Comparison of ENCODE assay signal across 27 cellular contexts in the genomic region with DNA sequence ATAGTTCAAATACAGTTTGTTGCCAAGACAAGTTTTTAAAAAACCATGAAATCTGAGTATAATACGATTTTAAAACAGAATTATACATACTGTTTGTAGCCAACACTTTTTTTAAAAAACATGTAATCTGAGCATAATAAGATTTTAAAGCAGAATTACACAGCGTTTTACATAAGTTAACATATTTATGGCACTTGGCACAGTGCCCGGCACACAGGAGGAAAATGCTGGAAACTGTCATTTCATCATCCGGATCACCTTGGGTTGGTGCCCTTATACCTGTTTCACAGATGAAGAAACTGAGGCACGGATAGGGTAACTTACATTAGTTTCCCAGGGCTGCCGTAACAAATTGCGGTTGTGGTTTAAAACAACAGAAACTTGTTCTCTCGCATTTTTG.
"Had no signal": no experiment of that assay in that cellular context is flagged by ENCODE, and none has a peak within 500 bp of the region (broad histone marks: within the 10 kb centered on the region; RNA-seq: fewer than 3 reads in every experiment).

No MANE protein-coding gene starts in this region.

- H3K4me3 ChIP-seq: ascending aorta, cardiac muscle cell had no signal

- H3K36me3 ChIP-seq: ascending aorta, cardiac muscle cell had no signal

- ATAC-seq: activated CD8-positive, alpha-beta T cell treated with anti-CD3 and anti-CD28 coated beads for 36 hours; activated naive CD8-positive, alpha-beta T cell treated with anti-CD3 and anti-CD28 coated beads, Interleukin-2, amount 50 U/mL, for 24 hours; activated T-cell treated with anti-CD3 and anti-CD28 coated beads, Interleukin-2, amount 50 U/mL, for 4 hours; activated T-cell treated with anti-CD3 and anti-CD28 coated beads, Interleukin-2, amount 50 U/mL, for 72 hours; activated T-helper 17 cell treated with anti-CD3 and anti-CD28 coated beads, Interleukin-2, amount 50 U/mL, for 72 hours had no signal

- DNase-seq: activated B cell treated with CpG ODN at 0.5 μM for 24 hours; activated CD4-positive, alpha-beta memory T cell treated with anti-CD3 and anti-CD28 coated beads for 36 hours; activated CD4-positive, alpha-beta T cell treated with anti-CD3 and anti-CD28 coated beads for 4 hours; activated CD4-positive, alpha-beta T cell treated with anti-CD3 and anti-CD28 coated beads, Interleukin-2, amount 10 ng/mL, durations not matched to agents 24 days and 14 days; activated CD4-positive, alpha-beta T cell treated with anti-CD3 and anti-CD28 coated beads, Interleukin-2, amount 50 U/mL, for 1 hour; activated CD4-positive, alpha-beta T cell treated with anti-CD3 and anti-CD28 coated beads, Interleukin-2, amount 50 U/mL, for 4 hours; activated CD4-positive, CD25-positive, alpha-beta regulatory T cell treated with anti-CD3 and anti-CD28 coated beads, Interleukin-2, amount 50 U/mL, for 72 hours; activated CD8-positive, alpha-beta memory T cell treated with anti-CD3 and anti-CD28 coated beads, Interleukin-2, amount 50 U/mL, for 4 hours; activated CD8-positive, alpha-beta T cell treated with anti-CD3 and anti-CD28 coated beads for 36 hours; activated gamma-delta T cell treated with Interleukin-2 at 50 U/mL for 16 hours; activated naive CD4-positive, alpha-beta T cell; activated naive CD4-positive, alpha-beta T cell treated with anti-CD3 and anti-CD28 coated beads for 36 hours; activated naive CD8-positive, alpha-beta T cell treated with anti-CD3 and anti-CD28 coated beads, Interleukin-2, amount 10 ng/mL, durations not matched to agents 7 days and 5 days; activated naive CD8-positive, alpha-beta T cell treated with anti-CD3 and anti-CD28 coated beads, Interleukin-2, amount 50 U/mL, for 24 hours; activated T-cell treated with anti-CD3 and anti-CD28 coated beads for 4 hours; activated T-cell treated with anti-CD3 and anti-CD28 coated beads, Interleukin-2, amount 50 U/mL, for 1 hour; activated T-cell treated with anti-CD3 and anti-CD28 coated beads, Interleukin-2, amount 50 U/mL, for 4 hours; activated T-cell treated with anti-CD3 and anti-CD28 coated beads, Interleukin-2, amount 50 U/mL, for 72 hours; amygdala; anterior cingulate cortex; caudate nucleus; T-helper 1 cell; T-helper 2 cell; T-helper 9 cell had no signal

- H3K27me3 ChIP-seq: ascending aorta had no signal

- H3K4me1 ChIP-seq: ascending aorta had no signal

- H3K27ac ChIP-seq: ascending aorta, cardiac muscle cell had no signal
